In the genomic region with DNA sequence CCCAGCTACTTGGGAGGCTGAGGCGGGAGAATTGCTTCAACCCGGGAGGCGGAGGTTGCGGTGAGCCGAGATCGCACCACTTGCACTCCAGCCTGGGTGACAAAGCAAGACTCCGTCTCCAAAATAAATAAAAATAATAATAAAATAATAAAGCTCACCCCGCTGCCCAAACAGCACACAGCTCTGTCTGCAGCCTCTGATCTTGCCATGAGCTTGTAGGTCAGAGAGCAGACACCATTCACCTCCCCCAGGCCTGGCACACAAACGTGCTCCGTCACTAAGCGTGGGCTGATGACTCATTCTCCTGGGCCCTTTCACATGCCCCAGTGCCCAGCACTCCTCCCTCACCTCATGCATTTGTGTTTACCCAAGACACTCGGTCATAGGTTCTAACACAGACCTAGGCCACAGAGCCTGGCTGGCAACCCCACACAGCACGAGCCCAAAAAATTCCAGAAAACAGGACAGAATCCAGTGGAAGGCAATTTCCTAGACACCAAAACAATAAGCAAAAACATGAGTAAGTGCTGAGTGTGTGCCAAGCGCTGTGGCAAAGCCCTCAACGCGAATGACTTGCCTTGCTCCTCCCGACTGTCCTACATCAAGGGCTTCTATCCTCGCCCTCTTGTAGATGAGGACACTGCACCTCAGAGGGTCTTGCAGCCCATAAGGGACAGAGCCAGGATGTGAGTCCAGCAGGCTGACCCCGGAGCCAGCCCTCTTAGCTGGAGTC, we compare ENCODE assay signal across 8 cellular contexts. TPM values are rescaled to one million over a fixed set of nuclear protein-coding genes. Genes with fewer than 3 reads are reported as not detected.
DNase-seq lines count a peak whose midpoint lies in the region; ATAC-seq and TF ChIP-seq lines count a peak whose summit lies in the region.

No MANE protein-coding gene starts in this region.

- H3K27ac Mint-ChIP-seq in activated T-cell treated with anti-CD3 and anti-CD28 coated beads, Interleukin-2, amount 50 U/mL, for 24 hours = no peak overlapping the region
- no peak overlapping the region for H3K27ac Mint-ChIP-seq in effector memory CD8-positive, alpha-beta T cell

- H3K4me1 Mint-ChIP-seq in activated T-cell treated with anti-CD3 and anti-CD28 coated beads, Interleukin-2, amount 50 U/mL, for 24 hours (ENCODE audit: low read depth) = peaks cover 4% of the 10 kb centered on the region
- peaks cover 3 to 4% of the 10 kb centered on the region in 2 donors for H3K4me1 Mint-ChIP-seq in effector memory CD8-positive, alpha-beta T cell (ENCODE audit: low read depth in 2 of 2)

- H3K9me3 Mint-ChIP-seq in activated T-cell treated with anti-CD3 and anti-CD28 coated beads, Interleukin-2, amount 50 U/mL, for 24 hours = no peaks in the 10 kb centered on the region
- no peaks in the 10 kb centered on the region for H3K9me3 Mint-ChIP-seq in effector memory CD8-positive, alpha-beta T cell

- WGBS in psoas muscle, 3 donors = 64 to 72% (median 71%) methylated on average over 19 of the region's 19 CpGs

- H3K4me3 Mint-ChIP-seq in activated T-cell treated with anti-CD3 and anti-CD28 coated beads, Interleukin-2, amount 50 U/mL, for 24 hours = no peak overlapping the region
- H3K4me3 Mint-ChIP-seq in effector memory CD8-positive, alpha-beta T cell = no peak overlapping the region

- peak overlapping the region in 5 of 11 experiments; percentile 4 to 61 (median 33); a peak in 7 of 22 replicates for H3K9ac ChIP-seq in BLaER1 treated with 17β-estradiol and CSF1 and Interleukin-3, amounts not matched to agents 10 nM and 100 nM

- H3K9me3 ChIP-seq in BLaER1 treated with 17β-estradiol and CSF1 and Interleukin-3, amounts not matched to agents 10 nM and 100 nM (replicated peaks in 1 of 11) = no peaks in the 10 kb centered on the region
- no peaks in the 10 kb centered on the region for H3K9me3 ChIP-seq in psoas muscle

- no peaks in the 10 kb centered on the region for H3K36me3 Mint-ChIP-seq in activated T-cell treated with anti-CD3 and anti-CD28 coated beads, Interleukin-2, amount 50 U/mL, for 24 hours (ENCODE audit: low read depth)
- no peaks in the 10 kb centered on the region for H3K36me3 Mint-ChIP-seq in effector memory CD8-positive, alpha-beta T cell (ENCODE audit: insufficient read depth)

- peak overlapping the region; percentile 26 to 87 (median 53); a peak in 21 of 22 replicates for H3K4me2 ChIP-seq in BLaER1 treated with 17β-estradiol and CSF1 and Interleukin-3, amounts not matched to agents 10 nM and 100 nM

- H3K36me3 ChIP-seq in BLaER1 treated with 17β-estradiol and CSF1 and Interleukin-3, amounts not matched to agents 10 nM and 100 nM = no peaks in the 10 kb centered on the region
- no peaks in the 10 kb centered on the region for H3K36me3 ChIP-seq in psoas muscle (ENCODE audit: insufficient read depth in 1 of 2, low read depth in 1 of 2)

- H3K4me3 ChIP-seq in BLaER1 treated with 17β-estradiol and CSF1 and Interleukin-3, amounts not matched to agents 10 nM and 100 nM = no peak overlapping the region
- H3K4me3 ChIP-seq in psoas muscle = no peak overlapping the region

- DNase-seq in HPDE6-E6E7 (ENCODE audit: extremely low spot score) (peak; percentile 99), glomerular endothelial cell (ENCODE audit: extremely low read depth, low read depth, low spot score) (peak; percentile 88), psoas muscle (peak; percentile 70 to 73), OCI-M2 (lab: John Stamatoyannopoulos, UW; ENCODE audit: unreplicated experiment) (no peak)
- DNase-seq in activated T-cell treated with anti-CD3 and anti-CD28 coated beads, Interleukin-2, amount 50 U/mL, for 24 hours = peak; percentile 46
- DNase-seq in effector memory CD8-positive, alpha-beta T cell = no peak

- intact Hi-C loops in psoas muscle (cut with DNase I) = no loop called here

- peak; percentile 90 to 98 (median 94) for ATAC-seq in psoas muscle
- ATAC-seq in effector memory CD8-positive, alpha-beta T cell (replicated peaks) = no peak
- no peak for ATAC-seq in HG02623 (IDR thresholded peaks at IDR 0.05; ENCODE audit: unreplicated experiment)

- H3K27me3 Mint-ChIP-seq in activated T-cell treated with anti-CD3 and anti-CD28 coated beads, Interleukin-2, amount 50 U/mL, for 24 hours = peaks cover 4% of the 10 kb centered on the region
- peaks cover 0 to 8% of the 10 kb centered on the region in 2 donors for H3K27me3 Mint-ChIP-seq in effector memory CD8-positive, alpha-beta T cell

- H3K27ac ChIP-seq in BLaER1 treated with 17β-estradiol and CSF1 and Interleukin-3, amounts not matched to agents 10 nM and 100 nM = peak overlapping the region in 10 of 11 experiments; percentile 12 to 77 (median 56); a peak in 16 of 22 replicates
- peak overlapping the region; percentile 69 for H3K27ac ChIP-seq in psoas muscle

- no peaks in the 10 kb centered on the region for H4K20me1 ChIP-seq in BLaER1 treated with 17β-estradiol and CSF1 and Interleukin-3, amounts not matched to agents 10 nM and 100 nM

- no peak for TF ChIP-seq CTCF in psoas muscle (IDR thresholded peaks at IDR 0.05)

- no peaks in the 10 kb centered on the region for H3K27me3 ChIP-seq in BLaER1 treated with 17β-estradiol and CSF1 and Interleukin-3, amounts not matched to agents 10 nM and 100 nM
- no peaks in the 10 kb centered on the region for H3K27me3 ChIP-seq in psoas muscle (ENCODE audit: insufficient read depth in 3 of 3, low read length in 2 of 3)

- peaks cover 12 to 37% (median 23%) of the 10 kb centered on the region in 10 experiments for H3K4me1 ChIP-seq in BLaER1 treated with 17β-estradiol and CSF1 and Interleukin-3, amounts not matched to agents 10 nM and 100 nM
- H3K4me1 ChIP-seq in psoas muscle = peaks cover 22% of the 10 kb centered on the region

RNA-seq across cellular contexts. Expression of a gene that starts 18.0 kb away (rescaled TPM):
- 48.8 and 57.0 TPM in 2 replicates for total RNA-seq in glomerular endothelial cell
- total RNA-seq in psoas muscle = 10 to 100 TPM; 17.2 to 42.3 (median 26.7) TPM
- 10 to 100 TPM in 1 of 3 donors, 1 to 10 TPM in 2; 1.8 to 16.2 (median 3.2) TPM for polyA plus RNA-seq in psoas muscle

RNA-seq across cellular contexts. Expression of a gene that starts 52.1 kb away (rescaled TPM):
- total RNA-seq in glomerular endothelial cell (0.92 and 1.8 TPM in 2 replicates), psoas muscle (not detected)
- not detected for polyA plus RNA-seq in psoas muscle

Comparison
In these comparisons a context has a peak if more than half of its experiments do, and no peak if none do; other contexts are left out.
1. DNase-seq: peak in HPDE6-E6E7 (single experiment), activated T-cell treated with anti-CD3 and anti-CD28 coated beads, Interleukin-2, amount 50 U/mL, for 24 hours (single experiment), glomerular endothelial cell (single experiment) and psoas muscle (2 of 2); none in effector memory CD8-positive, alpha-beta T cell (0 of 3) and OCI-M2 (single experiment).
2. ATAC-seq: peak in psoas muscle (4 of 4); none in effector memory CD8-positive, alpha-beta T cell (single experiment) and HG02623 (single experiment).